1 cellular context compared by ENCODE assay signal in the genomic region with DNA sequence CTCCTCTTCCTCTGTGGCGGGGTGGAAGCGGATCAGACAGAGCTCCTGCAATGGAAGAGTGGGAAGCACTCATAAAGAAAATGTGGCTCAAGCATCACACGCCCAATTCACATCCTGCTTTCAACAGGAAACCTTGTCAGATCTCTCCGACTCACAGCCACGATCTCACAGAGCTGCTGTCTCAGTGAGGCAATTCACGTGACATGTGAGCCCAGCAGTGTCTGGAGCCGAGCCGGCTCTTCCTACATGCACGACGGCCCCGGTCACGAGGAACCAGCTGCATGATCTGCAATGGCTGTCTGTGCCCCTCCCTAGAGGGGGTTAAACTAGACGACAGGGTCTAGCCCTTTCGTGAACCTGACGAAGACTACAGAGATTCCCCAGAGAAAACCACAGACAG.
TF ChIP-seq lines count a peak whose summit lies in the region.

No MANE protein-coding gene starts in this region.

TF ChIP-seq in IMR-90, 13 proteins besides CTCF, POLR2A, EP300 and RAD21:
- TF ChIP-seq MAFK (IDR thresholded peaks at IDR 0.05; ENCODE audit: low read depth, low read length) (no peak), FOS (IDR thresholded peaks at IDR 0.05; ENCODE audit: low read depth, low read length) (no peak), NFE2L2 (IDR thresholded peaks at IDR 0.05; ENCODE audit: low read depth, low read length) (no peak), CEBPB (IDR thresholded peaks at IDR 0.05; ENCODE audit: low read depth, low read length) (no peak), MAZ (IDR thresholded peaks at IDR 0.05; ENCODE audit: borderline replicate concordance, low read depth, low read length) (no peak), RFX5 (IDR thresholded peaks at IDR 0.05; ENCODE audit: low read depth, low read length) (no peak), MXI1 (IDR thresholded peaks at IDR 0.05; ENCODE audit: borderline replicate concordance, low read depth, low read length) (no peak), SMC3 (IDR thresholded peaks at IDR 0.05; ENCODE audit: low read depth, low read length) (no peak), CHD1 (IDR thresholded peaks at IDR 0.05; ENCODE audit: low read depth, low read length) (no peak), RCOR1 (IDR thresholded peaks at IDR 0.05; ENCODE audit: insufficient replicate concordance, low read length) (no peak), BHLHE40 (IDR thresholded peaks at IDR 0.05; ENCODE audit: low read depth, low read length) (no peak)
- TF ChIP-seq, protein P1, sequence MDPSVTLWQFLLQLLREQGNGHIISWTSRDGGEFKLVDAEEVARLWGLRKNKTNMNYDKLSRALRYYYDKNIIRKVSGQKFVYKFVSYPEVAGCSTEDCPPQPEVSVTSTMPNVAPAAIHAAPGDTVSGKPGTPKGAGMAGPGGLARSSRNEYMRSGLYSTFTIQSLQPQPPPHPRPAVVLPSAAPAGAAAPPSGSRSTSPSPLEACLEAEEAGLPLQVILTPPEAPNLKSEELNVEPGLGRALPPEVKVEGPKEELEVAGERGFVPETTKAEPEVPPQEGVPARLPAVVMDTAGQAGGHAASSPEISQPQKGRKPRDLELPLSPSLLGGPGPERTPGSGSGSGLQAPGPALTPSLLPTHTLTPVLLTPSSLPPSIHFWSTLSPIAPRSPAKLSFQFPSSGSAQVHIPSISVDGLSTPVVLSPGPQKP (IDR thresholded peaks at IDR 0.05; ENCODE audit: borderline replicate concordance, low read depth, low read length) = no peak
- TF ChIP-seq, protein P2, sequence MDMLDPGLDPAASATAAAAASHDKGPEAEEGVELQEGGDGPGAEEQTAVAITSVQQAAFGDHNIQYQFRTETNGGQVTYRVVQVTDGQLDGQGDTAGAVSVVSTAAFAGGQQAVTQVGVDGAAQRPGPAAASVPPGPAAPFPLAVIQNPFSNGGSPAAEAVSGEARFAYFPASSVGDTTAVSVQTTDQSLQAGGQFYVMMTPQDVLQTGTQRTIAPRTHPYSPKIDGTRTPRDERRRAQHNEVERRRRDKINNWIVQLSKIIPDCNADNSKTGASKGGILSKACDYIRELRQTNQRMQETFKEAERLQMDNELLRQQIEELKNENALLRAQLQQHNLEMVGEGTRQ (IDR thresholded peaks at IDR 0.05; ENCODE audit: low read depth, low read length) = no peak
